10 cellular contexts compared by ENCODE assay signal in genomic region chr1:121587230-121587569, GRCh38.
"Had no signal": no experiment of that assay in that cellular context is flagged by ENCODE, and none has a peak within 500 bp of the region (broad histone marks: within the 10 kb centered on the region; RNA-seq: fewer than 3 reads in every experiment).

No MANE protein-coding gene starts in this region.

- H3K9ac ChIP-seq: parathyroid adenoma had no signal

- H3K4me1 ChIP-seq: parathyroid adenoma had no signal

- H3K4me3 Mint-ChIP-seq: activated naive CD4-positive, alpha-beta T cell treated with anti-CD3 and anti-CD28 coated beads for 36 hours; neural crest cell had no signal

- H3K27ac Mint-ChIP-seq: activated naive CD4-positive, alpha-beta T cell treated with anti-CD3 and anti-CD28 coated beads for 36 hours; activated T-helper 2 cell treated with anti-CD3 and anti-CD28 coated beads, Interferon-gamma antibody, Interleukin-2, Interleukin-4, amounts not matched to agents 10 μg/mL and 5 μg/mL and 100 μg/mL, durations not matched to agents 14 hours and 24 hours and 36 hours had no signal

- H2AFZ ChIP-seq: parathyroid adenoma had no signal

- DNase-seq: activated CD4-positive, CD25-positive, alpha-beta regulatory T cell treated with anti-CD3 and anti-CD28 coated beads, Interleukin-2, amount 50 U/mL, for 72 hours; activated T-cell treated with anti-CD3 and anti-CD28 coated beads, Interleukin-2, amount 50 U/mL, for 1 hour; foreskin fibroblast; stimulated activated CD4-positive, alpha-beta T cell treated with anti-CD3 and anti-CD28 coated beads, Interleukin-1b, Interleukin-23, amount 100 ng/mL, for 48 hours; T-helper 9 cell had no signal

- H3K27ac ChIP-seq: parathyroid adenoma had no signal

- H3K27me3 Mint-ChIP-seq: T-cell had no signal

- H3K79me2 ChIP-seq: parathyroid adenoma had no signal
